20 cellular contexts compared by ENCODE assay signal in the genomic region with DNA sequence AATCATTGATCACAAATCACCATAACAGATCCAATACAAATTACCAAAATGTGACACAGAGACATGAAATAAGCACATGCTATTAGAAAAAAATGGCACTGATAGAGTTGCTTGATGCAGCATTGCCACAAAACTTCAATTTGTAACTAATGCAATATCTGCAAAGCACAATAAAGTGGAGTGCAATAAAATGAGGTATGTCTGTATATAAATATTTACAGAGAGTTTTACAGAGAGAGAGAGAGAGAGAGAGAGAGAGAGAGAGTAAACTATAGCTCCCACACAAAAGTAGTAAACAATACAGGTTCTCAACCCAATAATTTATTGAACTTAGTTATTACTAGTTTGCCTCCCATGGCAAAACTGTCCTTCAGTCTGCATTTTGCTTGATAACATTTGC.
DNase-seq lines count a peak whose midpoint lies in the region; ATAC-seq and TF ChIP-seq lines count a peak whose summit lies in the region.
"Had no signal": no experiment of that assay in that cellular context is flagged by ENCODE, and none has a peak within 500 bp of the region (broad histone marks: within the 10 kb centered on the region; RNA-seq: fewer than 3 reads in every experiment).

No MANE protein-coding gene starts in this region.

- H3K9me3 Mint-ChIP-seq in T-cell, result peaks cover 7 to 37% (median 18%) of the 10 kb centered on the region in 3 donors

- ATAC-seq in T-cell (replicated peaks in 1 of 4), result no peak
- ATAC-seq: A549 had no signal

- H3K27me3 Mint-ChIP-seq in T-cell, result no peaks in the 10 kb centered on the region
- H3K27me3 Mint-ChIP-seq: CD4-positive, alpha-beta T cell; CD8-positive, alpha-beta memory T cell had no signal

- CTCF ChIA-PET in T-cell (lab: Charles Lee), result no interaction called here

- no peaks in the 10 kb centered on the region for H3K4me1 Mint-ChIP-seq in T-cell
- H3K4me1 Mint-ChIP-seq: CD14-positive monocyte; CD8-positive, alpha-beta memory T cell had no signal

- H3K4me3 ChIP-seq in LNCaP clone FGC (ENCODE audit: low read depth, low read length), result no peak overlapping the region
- H3K4me3 ChIP-seq: A549; BLaER1 treated with 17β-estradiol and CSF1 and Interleukin-3, amounts not matched to agents 10 nM and 100 nM; GM23248 had no signal

- POLR2A ChIA-PET in T-cell (lab: Charles Lee), result no interaction called here

- H3K36me3 Mint-ChIP-seq in T-cell, result no peaks in the 10 kb centered on the region
- H3K36me3 Mint-ChIP-seq: CD14-positive monocyte; CD8-positive, alpha-beta memory T cell had no signal

- no peak overlapping the region for H3K27ac Mint-ChIP-seq in T-cell
- H3K27ac Mint-ChIP-seq: CD4-positive, alpha-beta T cell; CD8-positive, alpha-beta memory T cell had no signal

- DNase-seq in NCI-H345 (lab: John Stamatoyannopoulos, UW) (peak; percentile 48), NCI-H345 treated with DMSO at 0.1 percent for 48 hours (lab: John Stamatoyannopoulos, UW; ENCODE audit: unreplicated experiment) (no peak), LNCaP clone FGC (ENCODE audit: low read depth) (peak; percentile 63), NCI-H748 treated with DMSO at 0.1 percent for 48 hours (lab: John Stamatoyannopoulos, UW) (peak; percentile 54), KG1 (lab: John Stamatoyannopoulos, UW) (no peak), T-cell (no peak)
- DNase-seq: 8988T; ACHN; AML-193; BE2C; CD4-positive, alpha-beta T cell; CD8-positive, alpha-beta memory T cell; DMS 273 treated with DMSO at 0.1 percent for 48 hours; DND-41; GM23248; H7; HCEC 1CT had no signal

- H3K4me3 Mint-ChIP-seq in T-cell, result no peak overlapping the region
- H3K4me3 Mint-ChIP-seq: CD14-positive monocyte; CD4-positive, alpha-beta T cell; CD8-positive, alpha-beta memory T cell had no signal

- TF ChIP-seq CTCF in LNCaP clone FGC (IDR thresholded peaks at IDR 0.05; ENCODE audit: control insufficient read depth, extremely low read depth, insufficient read depth), result no peak

Comparison
In these comparisons a context has a peak if more than half of its experiments do, and no peak if none do; other contexts are left out.
1. DNase-seq: peak in NCI-H345 (single experiment), LNCaP clone FGC (single experiment) and NCI-H748 treated with DMSO at 0.1 percent for 48 hours (single experiment); none in NCI-H345 treated with DMSO at 0.1 percent for 48 hours (single experiment), KG1 (single experiment) and T-cell (0 of 34).